ENCODE assay signal across 8 cellular contexts in genomic region chr7:77798394-77799077, GRCh38. TPM values are rescaled to one million over a fixed set of nuclear protein-coding genes. Genes with fewer than 3 reads are reported as not detected.
A peak's percentile ranks its signal among the peaks of the same experiment; 100 is the strongest.
DNase-seq lines count a peak whose midpoint lies in the region; ATAC-seq, FAIRE-seq and TF ChIP-seq lines count a peak whose summit lies in the region.

PHTF2 (plus strand) TSS chr7:77798773.
A gene with protein sequence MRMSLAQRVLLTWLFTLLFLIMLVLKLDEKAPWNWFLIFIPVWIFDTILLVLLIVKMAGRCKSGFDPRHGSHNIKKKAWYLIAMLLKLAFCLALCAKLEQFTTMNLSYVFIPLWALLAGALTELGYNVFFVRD (minus strand): TSS chr7:77798434. CDS start chr7:77794373, 4,061 bp downstream.

- POLR2A ChIA-PET in A549 (lab: Yijun Ruan, JAX): interaction anchor here (0.5 to 1.4 kb wide), 8 partner anchors 11 to 382 kb away, joined by 3 to 7 read pairs (median 4); partner anchors contain the start of genes GSAP and PTPN12

- DNase-seq in A549 (ENCODE audit: low read depth in 1 of 2, low spot score in 1 of 2) (peak; percentile 97 to 99), NCI-H2107 treated with DMSO at 0.1 percent for 48 hours (lab: John Stamatoyannopoulos, UW; ENCODE audit: unreplicated experiment) (peak; percentile 100), iPS DF 19.7 (ENCODE audit: low read depth, low spot score) (peak; percentile 99), sciatic nerve (ENCODE audit: low spot score) (peak; percentile 99)

- peaks cover 18% of the 10 kb centered on the region for H3K27me3 Mint-ChIP-seq in brain

- CTCF ChIA-PET in A549 (lab: Yijun Ruan, JAX): interaction anchor here (0.6 to 1.9 kb wide), 16 partner anchors 11 to 160 kb away, joined by 3 to 11 read pairs (median 4); no protein-coding TSS in a partner anchor

- no peak for TF ChIP-seq EP300 in A549 (IDR thresholded peaks at IDR 0.05)

- peak within 1 kb of the TSS; percentile 92 to 94 for H3K27ac ChIP-seq in A549

- no peaks in the 10 kb centered on the region for H3K9me3 ChIP-seq in A549

- WGBS in A549 (ENCODE audit: missing lambda C conversion rate): 1% methylated on average over 15 of the region's 61 CpGs

- H3K4me3 Mint-ChIP-seq in brain: peak within 1 kb of the TSS; percentile 90 to 95 (median 94)

- H3K4me1 Mint-ChIP-seq in brain: peaks cover 75% of the 10 kb centered on the region

- H3K4me3 ChIP-seq in A549: peak within 1 kb of the TSS; percentile 98

- H3K9me3 Mint-ChIP-seq in brain: peaks cover 0 to 5% (median 2%) of the 10 kb centered on the region in 5 experiments

- intact Hi-C loops in sciatic nerve (cut with DNase I): no loop called here

- peak; percentile 28 to 66; a peak in 4 of 5 replicates for TF ChIP-seq RAD21 in A549 (conservative IDR thresholded peaks at IDR 0.05 in 1 of 2, IDR thresholded peaks at IDR 0.05 in 1 of 2)

- H3K4me1 ChIP-seq in A549: peaks cover 24% of the 10 kb centered on the region

- TF ChIP-seq POLR2A in A549 (IDR thresholded peaks at IDR 0.05; ENCODE audit: low read length) (peak; percentile 34), GM18526 (IDR thresholded peaks at IDR 0.05; ENCODE audit: extremely low read depth, insufficient read length) (peak; percentile 65)

- ATAC-seq in A549: peak; percentile 93 to 96
- ATAC-seq in HG03066 (IDR thresholded peaks at IDR 0.05; ENCODE audit: low read depth, unreplicated experiment): peak; percentile 88
- ATAC-seq in sciatic nerve: peak; percentile 99

- FAIRE-seq in A549 (lab: Jason Lieb, UNC) (no peak), TTC549 (lab: Jason Lieb, UNC) (peak; percentile 95)

- TF ChIP-seq CTCF in A549 (IDR thresholded peaks at IDR 0.05) (peak; percentile 36), brain (conservative IDR thresholded peaks at IDR 0.05) (peak; percentile 63 to 68)

- H3K36me3 Mint-ChIP-seq in brain: peaks cover 44% of the 10 kb centered on the region

- peak within 1 kb of the TSS; percentile 97 for H3K4me2 ChIP-seq in A549

- peak within 1 kb of the TSS; percentile 91 to 100 (median 99) for H3K27ac Mint-ChIP-seq in brain

TF ChIP-seq in A549, 52 proteins besides CTCF, POLR2A, EP300 and RAD21:
- TF ChIP-seq HEYL (CRISPR knock-in tag; IDR thresholded peaks at IDR 0.05): no peak
- peak; percentile 80; the same call in 1 of the 2 replicates for TF ChIP-seq MYC (IDR thresholded peaks at IDR 0.05; ENCODE audit: borderline replicate concordance, low read length)
- peak; percentile 43; the same call in 1 of the 2 replicates for TF ChIP-seq KDM5A (IDR thresholded peaks at IDR 0.05)
- TF ChIP-seq PHF8 (IDR thresholded peaks at IDR 0.05; ENCODE audit: borderline replicate concordance, low read depth): peak; percentile 60; the same call in 1 of the 2 replicates
- no peak for TF ChIP-seq ESRRA (IDR thresholded peaks at IDR 0.05; ENCODE audit: borderline replicate concordance, low read length)
- no peak for TF ChIP-seq CEBPB (IDR thresholded peaks at IDR 0.05)
- peak; percentile 60 for TF ChIP-seq SMC3 (IDR thresholded peaks at IDR 0.05)
- TF ChIP-seq CHD2 (IDR thresholded peaks at IDR 0.05; ENCODE audit: low read length, partially characterized antibody): peak; percentile 48
- peak; percentile 51; the same call in 1 of the 2 replicates for TF ChIP-seq HOXB13 (CRISPR knock-in tag; IDR thresholded peaks at IDR 0.05; ENCODE audit: low read depth)
- no peak for TF ChIP-seq TFCP2L1 (CRISPR knock-in tag; IDR thresholded peaks at IDR 0.05)
- TF ChIP-seq FOSL2 (IDR thresholded peaks at IDR 0.05): no peak
- no peak for TF ChIP-seq FOSL2 (CRISPR knock-in tag; IDR thresholded peaks at IDR 0.05)
- TF ChIP-seq, protein P1, sequence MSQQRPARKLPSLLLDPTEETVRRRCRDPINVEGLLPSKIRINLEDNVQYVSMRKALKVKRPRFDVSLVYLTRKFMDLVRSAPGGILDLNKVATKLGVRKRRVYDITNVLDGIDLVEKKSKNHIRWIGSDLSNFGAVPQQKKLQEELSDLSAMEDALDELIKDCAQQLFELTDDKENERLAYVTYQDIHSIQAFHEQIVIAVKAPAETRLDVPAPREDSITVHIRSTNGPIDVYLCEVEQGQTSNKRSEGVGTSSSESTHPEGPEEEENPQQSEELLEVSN (IDR thresholded peaks at IDR 0.05; ENCODE audit: borderline replicate concordance, low read depth): peak; percentile 48; the same call in 1 of the 2 replicates
- no peak for TF ChIP-seq TP53 (CRISPR knock-in tag; IDR thresholded peaks at IDR 0.05)
- TF ChIP-seq, protein P2, sequence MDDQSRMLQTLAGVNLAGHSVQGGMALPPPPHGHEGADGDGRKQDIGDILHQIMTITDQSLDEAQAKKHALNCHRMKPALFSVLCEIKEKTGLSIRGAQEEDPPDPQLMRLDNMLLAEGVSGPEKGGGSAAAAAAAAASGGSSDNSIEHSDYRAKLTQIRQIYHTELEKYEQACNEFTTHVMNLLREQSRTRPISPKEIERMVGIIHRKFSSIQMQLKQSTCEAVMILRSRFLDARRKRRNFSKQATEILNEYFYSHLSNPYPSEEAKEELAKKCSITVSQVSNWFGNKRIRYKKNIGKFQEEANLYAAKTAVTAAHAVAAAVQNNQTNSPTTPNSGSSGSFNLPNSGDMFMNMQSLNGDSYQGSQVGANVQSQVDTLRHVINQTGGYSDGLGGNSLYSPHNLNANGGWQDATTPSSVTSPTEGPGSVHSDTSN (IDR thresholded peaks at IDR 0.05): peak; percentile 97
- 0 out of 2 replicates have a peak, but pooled peaks have one; percentile 23 for TF ChIP-seq HOXB5 (CRISPR knock-in tag; IDR thresholded peaks at IDR 0.05)
- peak in 1 of 2 experiments; percentile 30; a peak in 1 of 5 replicates for TF ChIP-seq JUN (IDR thresholded peaks at IDR 0.05)
- TF ChIP-seq ZSCAN20 (CRISPR knock-in tag; IDR thresholded peaks at IDR 0.05): no peak
- TF ChIP-seq, protein P3, sequence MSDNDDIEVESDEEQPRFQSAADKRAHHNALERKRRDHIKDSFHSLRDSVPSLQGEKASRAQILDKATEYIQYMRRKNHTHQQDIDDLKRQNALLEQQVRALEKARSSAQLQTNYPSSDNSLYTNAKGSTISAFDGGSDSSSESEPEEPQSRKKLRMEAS (IDR thresholded peaks at IDR 0.05): peak; percentile 80

RNA-seq across cellular contexts. Expression of gene PHTF2, which starts in this region (rescaled TPM):
- 35.5 and 41.6 TPM in 2 replicates for polyA plus RNA-seq in A549 (2011; rRNA removed)
- 7.4 and 9.1 TPM in 2 replicates for polyA plus RNA-seq in A549 (2012; cell fraction: cytosol; rRNA removed)
- polyA plus RNA-seq in A549 (2012; cell fraction: nucleus; rRNA removed): 2.6 and 8.5 TPM in 2 replicates
- 11.0 to 14.5 TPM (median 13.1 TPM) in 3 replicates for polyA plus RNA-seq in A549 (2017; fragmentation: RNase III; extraction: RNeasy Plus Mini Kit Qiagen cat#74134 plus additional on column Dnase treatment)
- polyA minus RNA-seq in A549 (2011; rRNA and poly(A)+ RNA removed): 11.9 and 16.4 TPM in 2 replicates
- 8.8 TPM for polyA plus RNA-seq in brain (ENCODE audit: insufficient read depth, low read depth, low replicate concordance)
- 17.9 TPM for total RNA-seq in sciatic nerve

RNA-seq across cellular contexts. Expression of the second gene that starts in this region (rescaled TPM):
- polyA plus RNA-seq in A549 (2011; rRNA removed) (42.8 and 54.7 TPM in 2 replicates), A549 (2017; fragmentation: RNase III; extraction: RNeasy Plus Mini Kit Qiagen cat#74134 plus additional on column Dnase treatment) (26.3 to 33.8 TPM (median 29.8 TPM) in 3 replicates), brain (ENCODE audit: insufficient read depth, low read depth, low replicate concordance) (21.0 TPM)
- 13.8 and 15.1 TPM in 2 replicates for polyA plus RNA-seq in A549 (2012; cell fraction: cytosol; rRNA removed)
- 3.1 and 5.4 TPM in 2 replicates for polyA plus RNA-seq in A549 (2012; cell fraction: nucleus; rRNA removed)
- polyA minus RNA-seq in A549 (2011; rRNA and poly(A)+ RNA removed): 6.6 and 9.3 TPM in 2 replicates
- total RNA-seq in sciatic nerve: 10.1 TPM

Comparison
In these comparisons a context has a peak if more than half of its experiments do, and no peak if none do; other contexts are left out.
1. Peak in every context shown above with its lines: DNase-seq, ATAC-seq, H3K4me3 ChIP-seq and H3K27ac ChIP-seq.